ENCODE assay signal across 15 cellular contexts in the genomic region with DNA sequence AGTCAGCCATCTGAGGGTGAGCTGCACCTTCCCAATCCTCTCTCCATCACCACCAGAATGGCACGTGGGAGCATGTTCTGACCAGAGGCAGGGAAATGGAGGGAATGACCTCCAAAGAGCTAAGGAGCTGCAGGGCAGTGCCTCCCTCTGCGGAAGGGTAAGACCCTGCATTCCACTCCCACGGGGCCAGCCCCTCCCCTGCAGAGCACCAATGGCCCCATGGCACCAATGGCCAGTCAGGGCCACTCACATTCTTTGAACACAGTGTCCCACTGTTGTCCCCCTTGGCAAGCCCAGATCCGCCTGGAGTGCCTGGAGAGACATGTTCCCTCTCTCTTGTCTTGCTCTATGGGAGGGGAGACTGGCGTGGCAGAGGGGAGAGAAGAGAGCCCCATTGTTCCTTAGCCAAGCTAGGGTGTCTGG.
DNase-seq lines count a peak whose midpoint lies in the region; ATAC-seq and TF ChIP-seq lines count a peak whose summit lies in the region.
"Had no signal": no experiment of that assay in that cellular context is flagged by ENCODE, and none has a peak within 500 bp of the region (broad histone marks: within the 10 kb centered on the region; RNA-seq: fewer than 3 reads in every experiment).

No MANE protein-coding gene starts in this region.

- H3K36me3 ChIP-seq in tibial artery = peaks cover 55 to 96% (median 77%) of the 10 kb centered on the region in 3 donors

- ATAC-seq in right cardiac atrium (peak; percentile 29 to 56), HG02763 (IDR thresholded peaks at IDR 0.05; ENCODE audit: unreplicated experiment) (no peak), HG02981 (IDR thresholded peaks at IDR 0.05; ENCODE audit: unreplicated experiment) (no peak)
- ATAC-seq: activated CD8-positive, alpha-beta T cell treated with anti-CD3 and anti-CD28 coated beads, Interleukin-2, amount 10 ng/mL, durations not matched to agents 7 days and 5 days had no signal

- peak overlapping the region; percentile 42 for H3K27ac ChIP-seq in cingulate gyrus (ENCODE audit: low read depth, low read length)
- peak overlapping the region; percentile 96 for H3K27ac ChIP-seq in right cardiac atrium (ENCODE audit: low read length)
- H3K27ac ChIP-seq in tibial artery = peak overlapping the region; percentile 71 to 78
- H3K27ac ChIP-seq: parathyroid adenoma had no signal

- H3K27me3 ChIP-seq in right cardiac atrium (ENCODE audit: control insufficient read depth, insufficient read depth) = no peaks in the 10 kb centered on the region
- no peaks in the 10 kb centered on the region for H3K27me3 ChIP-seq in tibial artery

- H3K4me1 ChIP-seq in right cardiac atrium (ENCODE audit: control insufficient read depth, insufficient read depth, low read length) (peaks cover 76% of the 10 kb centered on the region), tibial artery (peaks cover 0 to 100% (median 84%) of the 10 kb centered on the region in 4 donors)
- H3K4me1 ChIP-seq: parathyroid adenoma had no signal

- intact Hi-C loops in right cardiac atrium (cut with DNase I) (no loop called here), tibial artery (cut with DNase I; ENCODE audit: low total_unique reads) (no loop called here)

- DNase-seq in right cardiac atrium (peak; percentile 55 to 84 (median 83)), occipital lobe (lab: John Stamatoyannopoulos, UW) (peak; percentile 63), tibial artery (no peak), NCI-H2196 (lab: John Stamatoyannopoulos, UW; ENCODE audit: unreplicated experiment) (no peak), NCI-H2171 treated with DMSO at 0.1 percent for 48 hours (lab: John Stamatoyannopoulos, UW) (no peak)
- DNase-seq: activated CD8-positive, alpha-beta T cell treated with anti-CD3 and anti-CD28 coated beads, Interleukin-2, amount 10 ng/mL, durations not matched to agents 7 days and 5 days; CD4-positive, CD25-positive, alpha-beta regulatory T cell; mammary epithelial cell; NCI-H2107; SIG-M5; stimulated activated CD4-positive, alpha-beta T cell treated with anti-CD3 and anti-CD28 coated beads, Interleukin-2, amount 100 ng/mL, for 48 hours had no signal

- H3K4me3 ChIP-seq in right cardiac atrium (ENCODE audit: low read length) (no peak overlapping the region), tibial artery (no peak overlapping the region)

- H3K9me3 ChIP-seq in right cardiac atrium (ENCODE audit: control insufficient read depth, low read length) = no peaks in the 10 kb centered on the region
- no peaks in the 10 kb centered on the region for H3K9me3 ChIP-seq in tibial artery

- no peak for TF ChIP-seq CTCF in tibial artery (IDR thresholded peaks at IDR 0.05)

- WGBS in right cardiac atrium = 50% methylated on average over 5 of the region's 5 CpGs

Comparison
In these comparisons a context has a peak if more than half of its experiments do, and no peak if none do; other contexts are left out.
1. H3K27ac ChIP-seq: peak in every context shown above with its lines; median percentile 96 in right cardiac atrium; 74 in tibial artery; 42 in cingulate gyrus.
2. ATAC-seq: peak in right cardiac atrium (2 of 2); none in HG02763 (single experiment) and HG02981 (single experiment).
3. DNase-seq: peak in right cardiac atrium (3 of 3) and occipital lobe (single experiment); none in tibial artery (0 of 2), NCI-H2196 (single experiment) and NCI-H2171 treated with DMSO at 0.1 percent for 48 hours (single experiment).